1 cellular context compared by ENCODE assay signal in the genomic region with DNA sequence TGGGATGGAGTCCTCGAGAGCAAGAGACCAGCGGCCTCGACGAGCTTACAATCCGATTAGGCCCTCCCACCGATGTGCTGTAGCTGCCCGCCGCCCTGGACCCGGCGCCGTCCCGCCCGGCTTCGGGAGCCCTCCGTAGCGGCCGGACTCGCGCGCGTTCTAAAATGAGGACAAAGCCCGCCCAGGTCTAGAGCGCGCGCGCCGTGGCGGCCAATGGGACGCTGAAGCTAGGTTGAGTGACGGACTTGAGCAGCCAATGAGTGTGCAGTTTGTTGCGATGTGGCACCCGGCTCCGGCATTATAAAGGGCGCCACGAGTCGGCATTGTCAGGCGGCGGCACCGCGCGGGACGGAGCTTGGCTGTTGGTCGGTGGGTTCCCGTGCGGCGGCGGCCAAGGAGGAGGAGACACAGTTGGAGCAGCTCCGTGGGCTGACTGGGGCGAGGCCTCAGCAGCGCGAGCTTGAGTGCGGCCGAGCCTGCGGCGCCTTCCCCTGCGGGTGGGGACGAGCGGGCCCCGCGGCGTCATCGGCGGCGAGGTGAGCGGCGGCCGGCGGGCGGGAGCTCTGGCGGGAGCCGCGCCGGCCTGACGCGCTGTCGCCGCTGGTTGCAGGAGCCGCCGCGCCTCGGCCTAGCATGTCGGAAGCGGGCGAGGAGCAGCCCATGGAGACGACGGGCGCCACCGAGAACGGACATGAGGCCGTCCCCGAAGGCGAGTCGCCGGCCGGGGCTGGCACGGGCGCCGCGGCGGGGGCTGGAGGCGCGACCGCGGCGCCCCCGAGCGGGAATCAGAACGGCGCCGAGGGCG.
TF ChIP-seq lines count a peak whose summit lies in the region.

Gene HNRNPAB, plus strand, starts transcription at position 329 of the 805 bp plus-strand sequence. Its CDS starts 305 bp downstream, at position 634.

TF ChIP-seq in HepG2, 621 proteins besides CTCF, POLR2A, EP300 and RAD21 (continued from another document and continues in another):
- TF ChIP-seq, protein P1, sequence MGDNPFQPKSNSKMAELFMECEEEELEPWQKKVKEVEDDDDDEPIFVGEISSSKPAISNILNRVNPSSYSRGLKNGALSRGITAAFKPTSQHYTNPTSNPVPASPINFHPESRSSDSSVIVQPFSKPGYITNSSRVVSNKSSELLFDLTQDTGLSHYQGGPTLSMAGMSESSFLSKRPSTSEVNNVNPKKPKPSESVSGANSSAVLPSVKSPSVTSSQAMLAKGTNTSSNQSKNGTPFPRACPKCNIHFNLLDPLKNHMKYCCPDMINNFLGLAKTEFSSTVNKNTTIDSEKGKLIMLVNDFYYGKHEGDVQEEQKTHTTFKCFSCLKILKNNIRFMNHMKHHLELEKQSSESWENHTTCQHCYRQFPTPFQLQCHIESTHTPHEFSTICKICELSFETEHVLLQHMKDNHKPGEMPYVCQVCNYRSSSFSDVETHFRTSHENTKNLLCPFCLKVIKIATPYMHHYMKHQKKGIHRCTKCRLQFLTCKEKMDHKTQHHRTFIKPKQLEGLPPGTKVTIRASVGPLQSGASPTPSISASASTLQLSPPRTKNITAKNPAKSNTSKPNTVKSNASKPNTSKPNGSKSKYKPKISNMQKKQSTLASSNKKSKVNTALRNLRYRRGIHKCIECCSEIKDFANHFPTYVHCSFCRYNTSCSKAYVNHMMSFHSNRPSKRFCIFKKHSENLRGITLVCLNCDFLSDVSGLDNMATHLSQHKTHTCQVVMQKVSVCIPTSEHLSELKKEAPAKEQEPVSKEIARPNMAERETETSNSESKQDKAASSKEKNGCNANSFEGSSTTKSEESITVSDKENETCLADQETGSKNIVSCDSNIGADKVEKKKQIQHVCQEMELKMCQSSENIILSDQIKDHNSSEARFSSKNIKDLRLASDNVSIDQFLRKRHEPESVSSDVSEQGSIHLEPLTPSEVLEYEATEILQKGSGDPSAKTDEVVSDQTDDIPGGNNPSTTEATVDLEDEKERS (CRISPR knock-in tag; IDR thresholded peaks at IDR 0.05): no peak; the same call in 1 of the 2 replicates
- TF ChIP-seq, protein P2, sequence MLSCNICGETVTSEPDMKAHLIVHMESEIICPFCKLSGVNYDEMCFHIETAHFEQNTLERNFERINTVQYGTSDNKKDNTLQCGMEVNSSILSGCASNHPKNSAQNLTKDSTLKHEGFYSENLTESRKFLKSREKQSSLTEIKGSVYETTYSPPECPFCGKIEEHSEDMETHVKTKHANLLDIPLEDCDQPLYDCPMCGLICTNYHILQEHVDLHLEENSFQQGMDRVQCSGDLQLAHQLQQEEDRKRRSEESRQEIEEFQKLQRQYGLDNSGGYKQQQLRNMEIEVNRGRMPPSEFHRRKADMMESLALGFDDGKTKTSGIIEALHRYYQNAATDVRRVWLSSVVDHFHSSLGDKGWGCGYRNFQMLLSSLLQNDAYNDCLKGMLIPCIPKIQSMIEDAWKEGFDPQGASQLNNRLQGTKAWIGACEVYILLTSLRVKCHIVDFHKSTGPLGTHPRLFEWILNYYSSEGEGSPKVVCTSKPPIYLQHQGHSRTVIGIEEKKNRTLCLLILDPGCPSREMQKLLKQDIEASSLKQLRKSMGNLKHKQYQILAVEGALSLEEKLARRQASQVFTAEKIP (CRISPR knock-in tag; IDR thresholded peaks at IDR 0.05; ENCODE audit: borderline replicate concordance): no peak
- TF ChIP-seq RARA (CRISPR knock-in tag; IDR thresholded peaks at IDR 0.05) (0 out of 2 replicates have a peak, but pooled peaks have one; percentile 44), ZNF546 (CRISPR knock-in tag; conservative IDR thresholded peaks at IDR 0.05) (no peak), ZNF878 (CRISPR knock-in tag; IDR thresholded peaks at IDR 0.05) (peak; percentile 98), ZNF326 (CRISPR knock-in tag; IDR thresholded peaks at IDR 0.05; ENCODE audit: borderline replicate concordance) (no peak), BATF2 (CRISPR knock-in tag; IDR thresholded peaks at IDR 0.05) (no peak), KDM2A (CRISPR knock-in tag; IDR thresholded peaks at IDR 0.05; ENCODE audit: borderline replicate concordance, low read depth) (peak; percentile 99), ZNF234 (CRISPR knock-in tag; conservative IDR thresholded peaks at IDR 0.05) (peak; percentile 50; the same call in 1 of the 2 replicates), NR3C1 (CRISPR knock-in tag; IDR thresholded peaks at IDR 0.05) (no peak), RXRA (CRISPR knock-in tag; IDR thresholded peaks at IDR 0.05) (peak; percentile 64), NRL (CRISPR knock-in tag; IDR thresholded peaks at IDR 0.05; ENCODE audit: borderline replicate concordance) (peak; percentile 52; the same call in 1 of the 2 replicates), NFYB (CRISPR knock-in tag; IDR thresholded peaks at IDR 0.05) (peak; percentile 100), ZNF33B (CRISPR knock-in tag; IDR thresholded peaks at IDR 0.05) (peak; percentile 88), HOXA3 (CRISPR knock-in tag; IDR thresholded peaks at IDR 0.05) (peak; percentile 71; the same call in 1 of the 2 replicates), PLRG1 (conservative IDR thresholded peaks at IDR 0.05) (no peak), TCF12 (IDR thresholded peaks at IDR 0.05) (no peak), TCF12 (CRISPR knock-in tag; IDR thresholded peaks at IDR 0.05) (peak; percentile 42; the same call in 1 of the 2 replicates), E2F1 (CRISPR knock-in tag; IDR thresholded peaks at IDR 0.05) (peak; percentile 99), EZH2 (conservative IDR thresholded peaks at IDR 0.05; ENCODE audit: low read depth, low read length) (no peak), SIN3A (IDR thresholded peaks at IDR 0.05; ENCODE audit: borderline replicate concordance, low read depth, low read length) (peak; percentile 72; the same call in 1 of the 2 replicates), RBM39 (IDR thresholded peaks at IDR 0.05; ENCODE audit: low read depth, low read length, poor library complexity, severe bottlenecking) (peak; percentile 97), ZNF703 (CRISPR knock-in tag; IDR thresholded peaks at IDR 0.05; ENCODE audit: borderline replicate concordance) (no peak; the same call in 1 of the 2 replicates), ZBTB10 (CRISPR knock-in tag; IDR thresholded peaks at IDR 0.05; ENCODE audit: borderline replicate concordance) (peak; percentile 31; the same call in 1 of the 2 replicates), DMAP1 (CRISPR knock-in tag; IDR thresholded peaks at IDR 0.05) (peak; percentile 98), TSC22D2 (CRISPR knock-in tag; IDR thresholded peaks at IDR 0.05; ENCODE audit: borderline replicate concordance) (no peak), MEIS2 (CRISPR knock-in tag; IDR thresholded peaks at IDR 0.05) (peak; percentile 83), ZBTB42 (CRISPR knock-in tag; IDR thresholded peaks at IDR 0.05) (0 out of 2 replicates have a peak, but pooled peaks have one; percentile 2), TMF1 (CRISPR knock-in tag; IDR thresholded peaks at IDR 0.05; ENCODE audit: low read depth) (peak; percentile 75; the same call in 1 of the 2 replicates), CEBPB (IDR thresholded peaks at IDR 0.05; ENCODE audit: borderline replicate concordance, low read depth, low read length) (no peak), PAXIP1 (CRISPR knock-in tag; conservative IDR thresholded peaks at IDR 0.05) (peak; percentile 33; the same call in 1 of the 2 replicates), FOXP4 (CRISPR knock-in tag; IDR thresholded peaks at IDR 0.05) (no peak), ZNF672 (CRISPR knock-in tag; IDR thresholded peaks at IDR 0.05) (no peak), ZFP36L2 (CRISPR knock-in tag; IDR thresholded peaks at IDR 0.05) (no peak), SMAD3 (CRISPR knock-in tag; IDR thresholded peaks at IDR 0.05) (peak; percentile 65), MAF1 (CRISPR knock-in tag; IDR thresholded peaks at IDR 0.05; ENCODE audit: borderline replicate concordance) (peak; percentile 85), SOX5 (CRISPR knock-in tag; IDR thresholded peaks at IDR 0.05; ENCODE audit: borderline replicate concordance) (peak; percentile 48; the same call in 1 of the 2 replicates)
- TF ChIP-seq, protein P3, sequence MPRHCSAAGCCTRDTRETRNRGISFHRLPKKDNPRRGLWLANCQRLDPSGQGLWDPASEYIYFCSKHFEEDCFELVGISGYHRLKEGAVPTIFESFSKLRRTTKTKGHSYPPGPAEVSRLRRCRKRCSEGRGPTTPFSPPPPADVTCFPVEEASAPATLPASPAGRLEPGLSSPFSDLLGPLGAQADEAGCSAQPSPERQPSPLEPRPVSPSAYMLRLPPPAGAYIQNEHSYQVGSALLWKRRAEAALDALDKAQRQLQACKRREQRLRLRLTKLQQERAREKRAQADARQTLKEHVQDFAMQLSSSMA (CRISPR knock-in tag; IDR thresholded peaks at IDR 0.05): no peak
- TF ChIP-seq, protein P4, sequence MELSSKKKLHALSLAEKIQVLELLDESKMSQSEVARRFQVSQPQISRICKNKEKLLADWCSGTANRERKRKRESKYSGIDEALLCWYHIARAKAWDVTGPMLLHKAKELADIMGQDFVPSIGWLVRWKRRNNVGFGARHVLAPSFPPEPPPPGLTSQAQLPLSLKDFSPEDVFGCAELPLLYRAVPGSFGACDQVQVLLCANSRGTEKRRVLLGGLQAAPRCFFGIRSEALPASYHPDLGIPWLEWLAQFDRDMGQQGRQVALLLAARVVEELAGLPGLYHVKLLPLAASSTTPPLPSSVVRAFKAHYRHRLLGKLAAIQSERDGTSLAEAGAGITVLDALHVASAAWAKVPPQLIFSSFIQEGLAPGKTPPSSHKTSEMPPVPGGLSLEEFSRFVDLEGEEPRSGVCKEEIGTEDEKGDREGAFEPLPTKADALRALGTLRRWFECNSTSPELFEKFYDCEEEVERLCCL (CRISPR knock-in tag; IDR thresholded peaks at IDR 0.05; ENCODE audit: borderline replicate concordance): no peak
